Comparison of ENCODE assay signal across 15 cellular contexts in genomic region chr2:110851531-110851930, GRCh38.
"Had no signal": no experiment of that assay in that cellular context is flagged by ENCODE, and none has a peak within 500 bp of the region (broad histone marks: within the 10 kb centered on the region; RNA-seq: fewer than 3 reads in every experiment).

No MANE protein-coding gene starts in this region.

- H3K4me3 ChIP-seq: mucosa of descending colon, prostate gland, thoracic aorta had no signal

- DNase-seq: aorta; effector memory CD4-positive, alpha-beta T cell; foreskin keratinocyte; glutamatergic neuron; hypothalamus; left ventricle myocardium superior; mucosa of descending colon; right cardiac atrium; small intestine had no signal

- H3K36me3 ChIP-seq: prostate gland, thoracic aorta had no signal

- ATAC-seq: foreskin keratinocyte, left ventricle myocardium superior, mucosa of descending colon, WTC11 had no signal

- H3K27me3 Mint-ChIP-seq: memory B cell had no signal

- H3K27ac ChIP-seq: foreskin keratinocyte, prostate gland, thoracic aorta had no signal

- H3K36me3 Mint-ChIP-seq: memory B cell had no signal

- H3K9me3 ChIP-seq: mucosa of descending colon, prostate gland, thoracic aorta had no signal

- H3K9me3 Mint-ChIP-seq: dendritic cell treated with granulocyte-macrophage colony-stimulating factor and Interleukin-4, amounts not matched to agents 40 ng/mL and 50 ng/mL, for 4 days; memory B cell; nephron had no signal

- H3K4me3 Mint-ChIP-seq: dendritic cell treated with granulocyte-macrophage colony-stimulating factor and Interleukin-4, amounts not matched to agents 40 ng/mL and 50 ng/mL, for 4 days; memory B cell; nephron; WTC11 had no signal

- H3K27ac Mint-ChIP-seq: dendritic cell treated with granulocyte-macrophage colony-stimulating factor and Interleukin-4, amounts not matched to agents 40 ng/mL and 50 ng/mL, for 4 days; memory B cell; nephron; WTC11 had no signal

- H3K4me1 ChIP-seq: foreskin keratinocyte, prostate gland had no signal
